22 cellular contexts compared by ENCODE assay signal in the genomic region with DNA sequence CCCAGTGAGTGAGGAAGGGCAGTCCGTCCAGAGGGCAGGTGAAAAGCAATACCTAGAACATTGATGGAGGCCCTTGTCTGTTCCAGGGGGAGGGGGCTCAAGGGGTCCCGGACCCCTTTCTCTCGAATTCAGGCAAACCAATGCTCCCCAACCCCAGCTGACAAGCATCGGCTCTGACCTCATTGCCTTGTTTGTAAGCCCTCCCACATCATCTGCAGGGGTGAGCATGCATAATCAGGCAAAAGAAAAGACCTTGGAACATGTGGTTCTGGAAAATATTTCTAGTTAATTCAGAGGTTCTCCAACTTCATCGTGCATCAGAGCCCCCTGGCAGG.
"Had no signal": no experiment of that assay in that cellular context is flagged by ENCODE, and none has a peak within 500 bp of the region (broad histone marks: within the 10 kb centered on the region; RNA-seq: fewer than 3 reads in every experiment).

No MANE protein-coding gene starts in this region.

- H3K4me1 Mint-ChIP-seq: stimulated activated memory B cell treated with anti-CD40 and anti-IgM and Interleukin-4, amounts not matched to agents 10 μg/mL and 1 μg/mL and 100 μg/mL, for 72 hours had no signal

- H3K9me3 ChIP-seq: ovary, thyroid gland had no signal

- H3K4me3 Mint-ChIP-seq: activated CD4-positive, alpha-beta T cell treated with anti-CD3 and anti-CD28 coated beads for 36 hours; activated naive CD8-positive, alpha-beta T cell treated with anti-CD3 and anti-CD28 coated beads for 36 hours; brain; stimulated activated memory B cell treated with anti-CD40 and anti-IgM and Interleukin-4, amounts not matched to agents 10 μg/mL and 1 μg/mL and 100 μg/mL, for 72 hours; T-helper 2 cell treated with Interferon-gamma antibody and Interleukin-4, amounts not matched to agents 5 μg/mL and 100 μg/mL, for 36 hours; WTC11 had no signal

- H3K27me3 Mint-ChIP-seq: activated CD4-positive, alpha-beta T cell treated with anti-CD3 and anti-CD28 coated beads for 36 hours; activated naive CD8-positive, alpha-beta T cell treated with anti-CD3 and anti-CD28 coated beads for 36 hours; brain; stimulated activated memory B cell treated with anti-CD40 and anti-IgM and Interleukin-4, amounts not matched to agents 10 μg/mL and 1 μg/mL and 100 μg/mL, for 72 hours had no signal

- H3K36me3 Mint-ChIP-seq: activated naive CD8-positive, alpha-beta T cell treated with anti-CD3 and anti-CD28 coated beads for 36 hours; brain; stimulated activated memory B cell treated with anti-CD40 and anti-IgM and Interleukin-4, amounts not matched to agents 10 μg/mL and 1 μg/mL and 100 μg/mL, for 72 hours; WTC11 had no signal

- DNase-seq: activated CD4-positive, alpha-beta T cell treated with anti-CD3 and anti-CD28 coated beads for 36 hours; activated CD4-positive, alpha-beta T cell treated with anti-CD3 and anti-CD28 coated beads, Interleukin-2, amount 50 U/mL, for 48 hours; activated naive CD8-positive, alpha-beta T cell treated with anti-CD3 and anti-CD28 coated beads for 36 hours; activated T-cell treated with anti-CD3 and anti-CD28 coated beads for 4 hours; amniotic stem cell; central memory CD4-positive, alpha-beta T cell; hippocampal formation; left colon; midbrain; ovary; stimulated activated CD4-positive, alpha-beta T cell treated with anti-CD3 and anti-CD28 coated beads, Interleukin-4, amount 100 ng/mL, for 4 hours; SW 1271; thyroid gland had no signal

- H3K4me3 ChIP-seq: dorsolateral prefrontal cortex, lung, ovary, thyroid gland had no signal

- ATAC-seq: activated CD4-positive, alpha-beta T cell treated with anti-CD3 and anti-CD28 coated beads for 36 hours; left colon; sciatic nerve; stimulated activated memory B cell treated with anti-CD40 and anti-IgM and Interleukin-4, amounts not matched to agents 10 μg/mL and 1 μg/mL and 100 μg/mL, for 72 hours; WTC11 had no signal

- FAIRE-seq: colon, islet of Langerhans had no signal

- H3K27ac Mint-ChIP-seq: activated CD4-positive, alpha-beta T cell treated with anti-CD3 and anti-CD28 coated beads for 36 hours; activated naive CD8-positive, alpha-beta T cell treated with anti-CD3 and anti-CD28 coated beads for 36 hours; T-helper 2 cell treated with Interferon-gamma antibody and Interleukin-4, amounts not matched to agents 5 μg/mL and 100 μg/mL, for 36 hours; WTC11 had no signal

- H3K36me3 ChIP-seq: ovary, thyroid gland had no signal

- H3K27ac ChIP-seq: dorsolateral prefrontal cortex, ovary, thyroid gland had no signal

- H3K27me3 ChIP-seq: dorsolateral prefrontal cortex, ovary, thyroid gland had no signal

- H3K9me3 Mint-ChIP-seq: activated naive CD8-positive, alpha-beta T cell treated with anti-CD3 and anti-CD28 coated beads for 36 hours; stimulated activated memory B cell treated with anti-CD40 and anti-IgM and Interleukin-4, amounts not matched to agents 10 μg/mL and 1 μg/mL and 100 μg/mL, for 72 hours; T-helper 2 cell treated with Interferon-gamma antibody and Interleukin-4, amounts not matched to agents 5 μg/mL and 100 μg/mL, for 36 hours; WTC11 had no signal
